In the genomic region with DNA sequence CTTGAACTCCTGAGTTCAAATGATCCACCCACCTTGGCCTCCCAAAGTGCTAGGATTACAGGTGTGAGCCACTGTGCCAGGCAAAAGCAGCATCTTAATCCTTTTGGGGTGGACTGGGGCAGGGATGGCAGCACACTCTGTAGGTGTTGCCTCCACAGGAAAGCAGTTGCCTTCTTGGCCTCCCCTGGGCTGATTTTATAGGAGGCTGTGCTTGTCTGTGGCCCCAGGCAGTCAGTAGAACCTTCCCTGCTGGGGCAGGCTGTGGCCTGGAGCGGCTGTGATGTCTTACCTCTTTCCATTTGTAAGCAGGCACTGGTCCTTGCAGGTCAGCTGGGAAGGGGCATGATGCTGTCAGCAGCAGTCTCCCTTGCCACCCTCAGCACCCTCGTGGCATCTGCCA, we compare ENCODE assay signal across 1 cellular context.
TF ChIP-seq lines count a peak whose summit lies in the region.

No MANE protein-coding gene starts in this region.

TF ChIP-seq in HepG2, 621 proteins besides CTCF, POLR2A, EP300 and RAD21:
- TF ChIP-seq, protein P1, sequence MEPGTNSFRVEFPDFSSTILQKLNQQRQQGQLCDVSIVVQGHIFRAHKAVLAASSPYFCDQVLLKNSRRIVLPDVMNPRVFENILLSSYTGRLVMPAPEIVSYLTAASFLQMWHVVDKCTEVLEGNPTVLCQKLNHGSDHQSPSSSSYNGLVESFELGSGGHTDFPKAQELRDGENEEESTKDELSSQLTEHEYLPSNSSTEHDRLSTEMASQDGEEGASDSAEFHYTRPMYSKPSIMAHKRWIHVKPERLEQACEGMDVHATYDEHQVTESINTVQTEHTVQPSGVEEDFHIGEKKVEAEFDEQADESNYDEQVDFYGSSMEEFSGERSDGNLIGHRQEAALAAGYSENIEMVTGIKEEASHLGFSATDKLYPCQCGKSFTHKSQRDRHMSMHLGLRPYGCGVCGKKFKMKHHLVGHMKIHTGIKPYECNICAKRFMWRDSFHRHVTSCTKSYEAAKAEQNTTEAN (CRISPR knock-in tag; conservative IDR thresholded peaks at IDR 0.05), result no peak
- TF ChIP-seq AGO2 (optimal IDR thresholded peaks at IDR 0.05; ENCODE audit: low read depth, low read length), result peak; percentile 28
TF ChIP-seq in HepG2: peak in this region for 1.
